Comparison of ENCODE assay signal across 2 cellular contexts in genomic region chr11:32454993-32455392, GRCh38.
A peak's percentile ranks its signal among the peaks of the same experiment; 100 is the strongest.
TF ChIP-seq lines count a peak whose summit lies in the region.

No MANE protein-coding gene starts in this region.

TF ChIP-seq in HEK293, 187 proteins besides CTCF, POLR2A, EP300 and RAD21:
- TF ChIP-seq ZFHX2 (tag by site-specific recombination; conservative IDR thresholded peaks at IDR 0.05) = peak; percentile 94
- TF ChIP-seq ZNF837 (tag by site-specific recombination; IDR thresholded peaks at IDR 0.05) = no peak
- no peak for TF ChIP-seq SCRT2 (tag by site-specific recombination; IDR thresholded peaks at IDR 0.05)
- peak; percentile 89 for TF ChIP-seq EGR2 (tag by site-specific recombination; IDR thresholded peaks at IDR 0.05; ENCODE audit: low read depth)

TF ChIP-seq in K562, 482 proteins besides CTCF, POLR2A, EP300 and RAD21 (continued from another document):
- TF ChIP-seq RCOR1 (IDR thresholded peaks at IDR 0.05; ENCODE audit: borderline replicate concordance in 1 of 2, low read depth in 2 of 2, low read length in 2 of 2) (0 out of 4 replicates have a peak, but pooled peaks of 1 of the 2 experiments have one; percentile 5), SRSF7 (optimal IDR thresholded peaks at IDR 0.05; ENCODE audit: low read depth, low read length) (no peak), EGR1 (conservative IDR thresholded peaks at IDR 0.05) (peak; percentile 45; the same call in 1 of the 2 replicates), IRF1 (CRISPR knock-in tag; IDR thresholded peaks at IDR 0.05; ENCODE audit: borderline replicate concordance) (no peak), ZNF609 (CRISPR knock-in tag; IDR thresholded peaks at IDR 0.05; ENCODE audit: borderline replicate concordance) (no peak)
